Comparison of ENCODE assay signal across 11 cellular contexts in genomic region chr5:113347572-113347971, GRCh38.
"Had no signal": no experiment of that assay in that cellular context is flagged by ENCODE, and none has a peak within 500 bp of the region (broad histone marks: within the 10 kb centered on the region; RNA-seq: fewer than 3 reads in every experiment).

No MANE protein-coding gene starts in this region.

- H3K4me3 ChIP-seq: GM23248, GM23338, HAP-1 had no signal

- H3K9me3 ChIP-seq: HAP-1 had no signal

- H3K27ac ChIP-seq: GM23248 had no signal

- H3K9ac ChIP-seq: GM23248 had no signal

- H3K4me2 ChIP-seq: GM23338 had no signal

- H3K36me3 ChIP-seq: HAP-1 had no signal

- FAIRE-seq: H1, H54 had no signal

- H3K4me1 ChIP-seq: HAP-1 had no signal

- DNase-seq: GM23248, GOT3, H7, H9, HCEC 1CT, HFFc6 had no signal

- ATAC-seq: GM23338, HCT116 had no signal

- H2AFZ ChIP-seq: GM23248, GM23338 had no signal
